6 cellular contexts compared by ENCODE assay signal in the genomic region with DNA sequence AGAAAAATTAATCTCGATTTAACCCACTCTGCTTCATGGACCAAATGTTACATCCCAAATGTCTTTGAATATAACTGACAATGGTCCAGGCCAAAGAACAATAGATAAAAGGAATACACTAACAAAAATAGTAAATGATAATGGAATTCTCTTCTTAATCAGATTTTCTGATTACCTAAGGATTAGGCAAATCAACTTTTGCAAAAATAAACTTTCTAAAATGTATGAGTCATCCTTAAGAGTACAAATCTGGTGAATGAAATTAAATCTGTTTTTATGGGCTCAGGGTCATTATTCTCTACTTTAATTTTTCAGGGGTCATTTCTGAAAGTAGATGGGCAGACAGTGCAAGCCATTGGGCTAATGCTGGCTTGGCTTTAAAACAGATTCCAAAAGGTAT.
"Had no signal": no experiment of that assay in that cellular context is flagged by ENCODE, and none has a peak within 500 bp of the region (broad histone marks: within the 10 kb centered on the region; RNA-seq: fewer than 3 reads in every experiment).

No MANE protein-coding gene starts in this region.

- H3K9me3 ChIP-seq: HAP-1 had no signal

- H3K9ac ChIP-seq: GM23248 had no signal

- H3K36me3 ChIP-seq: HAP-1 had no signal

- H3K4me2 ChIP-seq: GM23338 had no signal

- H3K27ac ChIP-seq: GM23248 had no signal

- H2AFZ ChIP-seq: GM23248, GM23338 had no signal

- DNase-seq: GOT3, H9, HFFc6 had no signal

- H3K4me3 ChIP-seq: GM23248, GM23338, HAP-1 had no signal
